Comparison of ENCODE assay signal across 8 cellular contexts in the genomic region with DNA sequence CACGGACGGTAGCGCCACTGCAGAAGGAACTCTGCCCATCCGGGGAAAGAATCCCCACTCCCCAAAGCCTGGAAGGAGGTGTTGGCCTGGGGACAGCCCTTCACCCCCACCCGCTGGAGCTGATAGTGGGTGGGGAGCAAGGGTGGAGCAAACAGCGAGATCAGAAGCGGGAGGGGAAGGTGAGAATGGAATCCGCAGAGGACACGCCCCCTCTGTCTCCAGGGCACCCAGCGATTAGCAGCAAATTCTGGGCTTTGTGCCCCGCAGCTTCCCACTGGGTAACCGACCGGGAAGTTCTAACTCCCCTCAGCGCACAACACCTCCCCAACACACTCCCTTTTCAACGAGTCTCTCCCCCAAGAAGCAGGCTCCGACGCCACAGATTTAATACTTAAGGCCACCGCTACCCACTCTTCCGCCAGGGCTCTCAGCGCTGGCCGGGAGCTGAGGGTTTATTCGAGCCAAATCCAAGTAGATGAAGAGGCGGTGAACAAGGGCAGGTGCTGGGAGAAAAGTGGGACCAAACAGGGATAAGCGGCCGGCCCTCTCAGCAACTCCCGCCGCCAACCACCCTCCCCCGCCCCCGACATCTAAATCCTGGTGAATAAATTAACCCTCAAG. TPM values are rescaled to one million over a fixed set of nuclear protein-coding genes. Genes with fewer than 3 reads are reported as not detected.
DNase-seq lines count a peak whose midpoint lies in the region; ATAC-seq, FAIRE-seq and TF ChIP-seq lines count a peak whose summit lies in the region.

No MANE protein-coding gene starts in this region.

- H3K9me3 ChIP-seq in cardiac muscle cell (ENCODE audit: low read depth) (no peaks in the 10 kb centered on the region), pancreas (no peaks in the 10 kb centered on the region)

- intact Hi-C loops in activated T-helper 1 cell treated with anti-CD3 and anti-CD28 coated beads, Interleukin-12 subunit alpha, Interleukin-12 subunit beta, Interleukin-2, Interleukin-4 antibody, amounts not matched to agents 30 ng/mL and 10 ng/mL and 1 ng/mL, durations not matched to agents 14 hours and 24 hours and 36 hours (cut with micrococcal nuclease), result loop anchor here (1.0 kb wide), 1 partner anchor 20 kb away; no protein-coding TSS in a partner anchor
- intact Hi-C loops in pancreas (cut with DNase I), result no loop called here

- H3K4me3 ChIP-seq in cardiac muscle cell (peak overlapping the region; percentile 71), pancreas (peak overlapping the region; percentile 49 to 88 (median 76))

- H3K36me3 Mint-ChIP-seq in activated T-helper 1 cell treated with anti-CD3 and anti-CD28 coated beads, Interleukin-12 subunit alpha, Interleukin-12 subunit beta, Interleukin-2, Interleukin-4 antibody, amounts not matched to agents 30 ng/mL and 10 ng/mL and 1 ng/mL, durations not matched to agents 14 hours and 24 hours and 36 hours (ENCODE audit: low read depth), result no peaks in the 10 kb centered on the region

- ATAC-seq in pancreas, result peak; percentile 53 to 73 (median 62)
- no peak for ATAC-seq in HG03196 (IDR thresholded peaks at IDR 0.05; ENCODE audit: unreplicated experiment)
- ATAC-seq in HG03139 (IDR thresholded peaks at IDR 0.05; ENCODE audit: unreplicated experiment), result no peak

- peak; percentile 60 for DNase-seq in NCI-H1092 treated with DMSO at 0.1 percent for 48 hours (lab: John Stamatoyannopoulos, UW)
- no peak for DNase-seq in activated T-helper 1 cell treated with anti-CD3 and anti-CD28 coated beads, Interleukin-12 subunit alpha, Interleukin-12 subunit beta, Interleukin-2, Interleukin-4 antibody, amounts not matched to agents 30 ng/mL and 10 ng/mL and 1 ng/mL, durations not matched to agents 14 hours and 24 hours and 36 hours (ENCODE audit: low spot score)
- DNase-seq in cardiac muscle cell (ENCODE audit: low read depth in 1 of 2, low spot score in 1 of 2), result peak; percentile 38 to 50
- peak in 5 of 6 donors; percentile 78 to 85 (median 78) for DNase-seq in pancreas
- DNase-seq in foreskin melanocyte, result no peak

- H3K4me3 Mint-ChIP-seq in activated T-helper 1 cell treated with anti-CD3 and anti-CD28 coated beads, Interleukin-12 subunit alpha, Interleukin-12 subunit beta, Interleukin-2, Interleukin-4 antibody, amounts not matched to agents 30 ng/mL and 10 ng/mL and 1 ng/mL, durations not matched to agents 14 hours and 24 hours and 36 hours, result peak overlapping the region; percentile 81

- H3K27ac ChIP-seq in cardiac muscle cell (no peak overlapping the region), pancreas (peak overlapping the region; percentile 48 to 82 (median 64))

- H3K4me1 ChIP-seq in cardiac muscle cell (ENCODE audit: low read depth) (peaks cover 13% of the 10 kb centered on the region), pancreas (peaks cover 0 to 13% (median 0%) of the 10 kb centered on the region in 3 donors)

- 3 to 4% methylated on average over 27 to 29 of the region's 29 CpGs for WGBS in pancreas, 2 donors

- TF ChIP-seq CTCF in cardiac muscle cell (IDR thresholded peaks at IDR 0.05; ENCODE audit: low read depth, low read length) (no peak), pancreas (IDR thresholded peaks at IDR 0.05) (no peak)

- H3K36me3 ChIP-seq in cardiac muscle cell, result no peaks in the 10 kb centered on the region
- no peaks in the 10 kb centered on the region for H3K36me3 ChIP-seq in pancreas

- peaks cover 16% of the 10 kb centered on the region for H3K27me3 Mint-ChIP-seq in activated T-helper 1 cell treated with anti-CD3 and anti-CD28 coated beads, Interleukin-12 subunit alpha, Interleukin-12 subunit beta, Interleukin-2, Interleukin-4 antibody, amounts not matched to agents 30 ng/mL and 10 ng/mL and 1 ng/mL, durations not matched to agents 14 hours and 24 hours and 36 hours (ENCODE audit: insufficient read depth)

- peak overlapping the region; percentile 14 for H3K27ac Mint-ChIP-seq in activated T-helper 1 cell treated with anti-CD3 and anti-CD28 coated beads, Interleukin-12 subunit alpha, Interleukin-12 subunit beta, Interleukin-2, Interleukin-4 antibody, amounts not matched to agents 30 ng/mL and 10 ng/mL and 1 ng/mL, durations not matched to agents 14 hours and 24 hours and 36 hours

- H3K4me1 Mint-ChIP-seq in activated T-helper 1 cell treated with anti-CD3 and anti-CD28 coated beads, Interleukin-12 subunit alpha, Interleukin-12 subunit beta, Interleukin-2, Interleukin-4 antibody, amounts not matched to agents 30 ng/mL and 10 ng/mL and 1 ng/mL, durations not matched to agents 14 hours and 24 hours and 36 hours (ENCODE audit: low read depth), result peaks cover 22% of the 10 kb centered on the region

- H3K9me3 Mint-ChIP-seq in activated T-helper 1 cell treated with anti-CD3 and anti-CD28 coated beads, Interleukin-12 subunit alpha, Interleukin-12 subunit beta, Interleukin-2, Interleukin-4 antibody, amounts not matched to agents 30 ng/mL and 10 ng/mL and 1 ng/mL, durations not matched to agents 14 hours and 24 hours and 36 hours, result no peaks in the 10 kb centered on the region

- H3K27me3 ChIP-seq in cardiac muscle cell (no peaks in the 10 kb centered on the region), pancreas (no peaks in the 10 kb centered on the region)

- FAIRE-seq in G401.6 (lab: Jason Lieb, UNC) (peak; percentile 60), pancreas (lab: Jason Lieb, UNC) (no peak)

RNA-seq across cellular contexts. Expression of a gene that starts 1.3 kb away (rescaled TPM):
- 15.9 and 19.1 TPM in 2 replicates for total RNA-seq in activated T-helper 1 cell treated with anti-CD3 and anti-CD28 coated beads, Interleukin-12 subunit alpha, Interleukin-12 subunit beta, Interleukin-2, Interleukin-4 antibody, amounts not matched to agents 30 ng/mL and 10 ng/mL and 1 ng/mL, durations not matched to agents 14 hours and 24 hours and 36 hours
- 63.3 and 125 TPM in 2 replicates for total RNA-seq in cardiac muscle cell
- polyA plus RNA-seq in cardiac muscle cell, result 49.4 and 55.8 TPM in 2 replicates
- 10 to 100 TPM; 10.6 to 57.6 (median 17.4) TPM for total RNA-seq in pancreas
- 10 to 100 TPM; 75.4 to 85.2 TPM for polyA plus RNA-seq in pancreas

RNA-seq across cellular contexts. Expression of a gene that starts 18.2 kb away (rescaled TPM):
- not detected in 2 replicates for total RNA-seq in activated T-helper 1 cell treated with anti-CD3 and anti-CD28 coated beads, Interleukin-12 subunit alpha, Interleukin-12 subunit beta, Interleukin-2, Interleukin-4 antibody, amounts not matched to agents 30 ng/mL and 10 ng/mL and 1 ng/mL, durations not matched to agents 14 hours and 24 hours and 36 hours
- total RNA-seq in cardiac muscle cell (not detected in 2 replicates), pancreas (under 1 TPM in 2 of 6 donors, not detected in 4; 0.12 to 0.28 TPM)
- polyA plus RNA-seq in cardiac muscle cell (0.09 and 0.80 TPM in 2 replicates), pancreas (under 1 TPM; 0.07 to 0.11 TPM)

Comparison
In these comparisons a context has a peak if more than half of its experiments do, and no peak if none do; other contexts are left out.
1. DNase-seq: peak in NCI-H1092 treated with DMSO at 0.1 percent for 48 hours (single experiment), cardiac muscle cell (2 of 2) and pancreas (5 of 6); none in activated T-helper 1 cell treated with anti-CD3 and anti-CD28 coated beads, Interleukin-12 subunit alpha, Interleukin-12 subunit beta, Interleukin-2, Interleukin-4 antibody, amounts not matched to agents 30 ng/mL and 10 ng/mL and 1 ng/mL, durations not matched to agents 14 hours and 24 hours and 36 hours (single experiment) and foreskin melanocyte (single experiment).
2. ATAC-seq: peak in pancreas (4 of 4); none in HG03196 (single experiment) and HG03139 (single experiment).